In genomic region chr20:10963717-10964266, GRCh38 we compare ENCODE assay signal across 2 cellular contexts.
TF ChIP-seq lines count a peak whose summit lies in the region.

No MANE protein-coding gene starts in this region.

TF ChIP-seq in liver, 16 proteins besides CTCF, POLR2A, EP300 and RAD21:
- TF ChIP-seq SP1 (IDR thresholded peaks at IDR 0.05) (peak; percentile 13), GABPA (IDR thresholded peaks at IDR 0.05 in 1 of 2, conservative IDR thresholded peaks at IDR 0.05 in 1 of 2) (no peak), JUND (IDR thresholded peaks at IDR 0.05) (no peak), NR2F2 (IDR thresholded peaks at IDR 0.05) (no peak)

TF ChIP-seq in HepG2, 621 proteins besides CTCF, POLR2A, EP300 and RAD21:
- TF ChIP-seq ZFP62 (CRISPR knock-in tag; IDR thresholded peaks at IDR 0.05) (no peak), ZNF121 (CRISPR knock-in tag; IDR thresholded peaks at IDR 0.05) (no peak), GFI1 (CRISPR knock-in tag; IDR thresholded peaks at IDR 0.05; ENCODE audit: borderline replicate concordance) (no peak), ISX (CRISPR knock-in tag; conservative IDR thresholded peaks at IDR 0.05) (no peak), JUN (CRISPR knock-in tag; IDR thresholded peaks at IDR 0.05) (no peak), ZNF746 (CRISPR knock-in tag; IDR thresholded peaks at IDR 0.05) (no peak), ZNF432 (CRISPR knock-in tag; IDR thresholded peaks at IDR 0.05; ENCODE audit: borderline replicate concordance) (no peak), HIVEP1 (CRISPR knock-in tag; IDR thresholded peaks at IDR 0.05) (no peak), MLX (CRISPR knock-in tag; IDR thresholded peaks at IDR 0.05) (no peak), ARNT2 (CRISPR knock-in tag; IDR thresholded peaks at IDR 0.05; ENCODE audit: low read depth) (no peak), ZFP36L1 (CRISPR knock-in tag; IDR thresholded peaks at IDR 0.05) (no peak), DR1 (CRISPR knock-in tag; IDR thresholded peaks at IDR 0.05) (no peak), PLRG1 (conservative IDR thresholded peaks at IDR 0.05) (no peak), SALL2 (CRISPR knock-in tag; IDR thresholded peaks at IDR 0.05) (no peak), SPEN (CRISPR knock-in tag; IDR thresholded peaks at IDR 0.05; ENCODE audit: low read depth) (no peak), KLF13 (CRISPR knock-in tag; IDR thresholded peaks at IDR 0.05) (no peak)
